In genomic region chr16:56424404-56424765, GRCh38 we compare ENCODE assay signal across 7 cellular contexts. TPM values are rescaled to one million over a fixed set of nuclear protein-coding genes. Genes with fewer than 3 reads are reported as not detected.
DNase-seq lines count a peak whose midpoint lies in the region; ATAC-seq and TF ChIP-seq lines count a peak whose summit lies in the region.

No MANE protein-coding gene starts in this region.

- H3K9me3 ChIP-seq in heart right ventricle: no peaks in the 10 kb centered on the region

- H3K9me3 Mint-ChIP-seq in HFFc6: no peaks in the 10 kb centered on the region
- H3K9me3 Mint-ChIP-seq in activated CD4-positive, alpha-beta memory T cell treated with anti-CD3 and anti-CD28 coated beads for 36 hours: no peaks in the 10 kb centered on the region

- DNase-seq in HFFc6 (no peak), heart right ventricle (peak in 1 of 2 donors; percentile 9), NCI-H1436 treated with DMSO at 0.1 percent for 48 hours (lab: John Stamatoyannopoulos, UW) (no peak), GM19238 (ENCODE audit: insufficient read length, low spot score) (no peak)
- no peak for DNase-seq in activated CD4-positive, alpha-beta memory T cell treated with anti-CD3 and anti-CD28 coated beads for 36 hours

- TF ChIP-seq CTCF in HFFc6 (IDR thresholded peaks at IDR 0.05) (no peak), heart right ventricle (IDR thresholded peaks at IDR 0.05) (no peak)

- H3K27me3 ChIP-seq in heart right ventricle (no peaks in the 10 kb centered on the region), rectal smooth muscle tissue (ENCODE audit: control insufficient read depth, insufficient read depth, low read length) (no peaks in the 10 kb centered on the region)

- H3K4me3 ChIP-seq in heart right ventricle: peak overlapping the region; percentile 37 to 89 (median 79)
- peak overlapping the region; percentile 75 for H3K4me3 ChIP-seq in rectal smooth muscle tissue (ENCODE audit: low read length)

- peak overlapping the region; percentile 94 for H3K4me3 Mint-ChIP-seq in HFFc6
- H3K4me3 Mint-ChIP-seq in activated CD4-positive, alpha-beta memory T cell treated with anti-CD3 and anti-CD28 coated beads for 36 hours: peak overlapping the region; percentile 89

- CTCF ChIA-PET in activated CD4-positive, alpha-beta memory T cell treated with anti-CD3 and anti-CD28 coated beads for 36 hours (lab: Charles Lee): no interaction called here

- H3K4me1 ChIP-seq in heart right ventricle (peaks cover 3 to 50% (median 29%) of the 10 kb centered on the region in 9 donors), rectal smooth muscle tissue (ENCODE audit: control insufficient read depth, insufficient read depth, low read length) (peaks cover 15% of the 10 kb centered on the region)

- POLR2A ChIA-PET in activated CD4-positive, alpha-beta memory T cell treated with anti-CD3 and anti-CD28 coated beads for 36 hours (lab: Charles Lee): interaction anchor here (1.2 kb wide), 1 partner anchor 26 kb away, joined by 3 read pairs; no protein-coding TSS in a partner anchor

- H3K27ac Mint-ChIP-seq in HFFc6: peak overlapping the region; percentile 84
- H3K27ac Mint-ChIP-seq in activated CD4-positive, alpha-beta memory T cell treated with anti-CD3 and anti-CD28 coated beads for 36 hours: peak overlapping the region; percentile 46

- intact Hi-C loops in activated CD4-positive, alpha-beta memory T cell treated with anti-CD3 and anti-CD28 coated beads for 36 hours (cut with micrococcal nuclease): no loop called here
- intact Hi-C loops in heart right ventricle (cut with DNase I): loop anchor here in 1 of 10 donors (2.0 kb wide), 1 partner anchor 26 kb away; the partner anchor contains the start of genes NUDT21 and OGFOD1

- H3K9ac ChIP-seq in rectal smooth muscle tissue (ENCODE audit: low read length): peak overlapping the region; percentile 63

- WGBS in heart right ventricle, 2 donors: 1% methylated on average over 16 of the region's 16 CpGs

- ATAC-seq in heart right ventricle (peak in 4 of 8 donors; percentile 4 to 21 (median 13)), GM21723 (IDR thresholded peaks at IDR 0.05; ENCODE audit: unreplicated experiment) (no peak)

- H3K27ac ChIP-seq in heart right ventricle (peak overlapping the region in 9 of 10 donors; percentile 83 to 91 (median 90)), rectal smooth muscle tissue (ENCODE audit: low read depth, low read length) (peak overlapping the region; percentile 77)

- H3K36me3 Mint-ChIP-seq in HFFc6 (ENCODE audit: low read depth): no peaks in the 10 kb centered on the region
- no peaks in the 10 kb centered on the region for H3K36me3 Mint-ChIP-seq in activated CD4-positive, alpha-beta memory T cell treated with anti-CD3 and anti-CD28 coated beads for 36 hours

- H3K4me1 Mint-ChIP-seq in HFFc6 (ENCODE audit: low read depth): peaks cover 48% of the 10 kb centered on the region
- peaks cover 63% of the 10 kb centered on the region for H3K4me1 Mint-ChIP-seq in activated CD4-positive, alpha-beta memory T cell treated with anti-CD3 and anti-CD28 coated beads for 36 hours (ENCODE audit: low read depth)

- no peaks in the 10 kb centered on the region for H3K27me3 Mint-ChIP-seq in HFFc6 (ENCODE audit: insufficient read depth)
- H3K27me3 Mint-ChIP-seq in activated CD4-positive, alpha-beta memory T cell treated with anti-CD3 and anti-CD28 coated beads for 36 hours: no peaks in the 10 kb centered on the region

- H3K36me3 ChIP-seq in heart right ventricle (peaks cover 0 to 5% (median 0%) of the 10 kb centered on the region in 9 donors), rectal smooth muscle tissue (ENCODE audit: control insufficient read depth, insufficient read depth, low read length) (no peaks in the 10 kb centered on the region)

RNA-seq across cellular contexts. Expression of gene AMFR, which starts 1.0 kb away (rescaled TPM):
- total RNA-seq in HFFc6 (2021; fragmentation: NEBNext Ultra II Directional; extraction: Animal tissue kit (Norgen Biotek cat#: 25700)): 100 to 1,000 TPM; 104 to 117 (median 112) TPM
- 10 to 100 TPM; 42.0 to 45.4 TPM for total RNA-seq in activated CD4-positive, alpha-beta memory T cell treated with anti-CD3 and anti-CD28 coated beads for 36 hours
- total RNA-seq in heart right ventricle: 10 to 100 TPM; 50.6 to 87.9 (median 69.7) TPM
- polyA plus RNA-seq in heart right ventricle: 10 to 100 TPM; 18.1 to 63.9 TPM

RNA-seq across cellular contexts. Expression of gene NUDT21, which starts 26.7 kb away (rescaled TPM):
- 100 to 1,000 TPM; 114 to 150 (median 138) TPM for total RNA-seq in HFFc6 (2021; fragmentation: NEBNext Ultra II Directional; extraction: Animal tissue kit (Norgen Biotek cat#: 25700))
- 100 to 1,000 TPM; 352 to 361 TPM for total RNA-seq in activated CD4-positive, alpha-beta memory T cell treated with anti-CD3 and anti-CD28 coated beads for 36 hours
- total RNA-seq in heart right ventricle: 10 to 100 TPM; 59.2 to 74.7 (median 63.4) TPM
- polyA plus RNA-seq in heart right ventricle: 10 to 100 TPM in 1 of 2 donors, 1 to 10 TPM in 1; 9.3 to 26.4 TPM

RNA-seq across cellular contexts. Expression of gene OGFOD1, which starts 27.0 kb away (rescaled TPM):
- 10 to 100 TPM; 62.8 to 77.0 (median 74.3) TPM for total RNA-seq in HFFc6 (2021; fragmentation: NEBNext Ultra II Directional; extraction: Animal tissue kit (Norgen Biotek cat#: 25700))
- 10 to 100 TPM; 63.0 to 66.4 TPM for total RNA-seq in activated CD4-positive, alpha-beta memory T cell treated with anti-CD3 and anti-CD28 coated beads for 36 hours
- 10 to 100 TPM; 24.2 to 41.0 (median 36.8) TPM for total RNA-seq in heart right ventricle
- polyA plus RNA-seq in heart right ventricle: 10 to 100 TPM in 1 of 2 donors, 1 to 10 TPM in 1; 8.9 to 17.5 TPM
